In the genomic region with DNA sequence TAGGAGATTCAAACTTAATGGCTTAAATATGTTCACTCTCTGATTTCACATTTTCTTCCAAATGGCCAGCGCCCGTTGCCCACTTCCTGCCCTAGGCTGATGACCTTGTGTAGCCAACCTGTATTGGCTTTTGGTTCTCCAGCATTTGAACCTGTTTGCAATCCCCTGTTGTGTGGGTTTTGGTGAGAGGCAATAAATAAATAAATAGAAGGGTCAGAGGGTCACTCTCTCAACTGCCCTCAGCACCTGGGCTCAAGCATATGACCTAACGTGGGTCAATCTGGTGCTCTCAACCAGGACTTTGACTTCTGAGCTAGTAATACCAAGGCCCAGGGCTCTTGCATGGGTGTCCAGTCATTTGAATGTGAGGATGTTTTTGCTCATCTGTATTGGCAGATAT, we compare ENCODE assay signal across 16 cellular contexts. TPM values are rescaled to one million over a fixed set of nuclear protein-coding genes. Genes with fewer than 3 reads are reported as not detected.
DNase-seq lines count a peak whose midpoint lies in the region; ATAC-seq and TF ChIP-seq lines count a peak whose summit lies in the region.
"Had no signal": no experiment of that assay in that cellular context is flagged by ENCODE, and none has a peak within 500 bp of the region (broad histone marks: within the 10 kb centered on the region; RNA-seq: fewer than 3 reads in every experiment).

No MANE protein-coding gene starts in this region.

- no peak overlapping the region for H3K27ac ChIP-seq in CD4-positive, alpha-beta T cell (ENCODE audit: low read depth, low read length)
- H3K27ac ChIP-seq: neural progenitor cell had no signal

- no peaks in the 10 kb centered on the region for H3K27me3 ChIP-seq in CD4-positive, alpha-beta T cell (ENCODE audit: control insufficient read depth, insufficient read depth, low read length)
- H3K27me3 ChIP-seq: left lung, neural progenitor cell had no signal

- POLR2A ChIA-PET in CD4-positive, alpha-beta T cell (lab: Charles Lee): interaction anchor here (1.5 to 3.0 kb wide), 3 partner anchors 7 to 66 kb away, joined by 4 to 19 read pairs (median 15); no protein-coding TSS in a partner anchor
- POLR2A ChIA-PET in activated naive CD8-positive, alpha-beta T cell treated with anti-CD3 and anti-CD28 coated beads, Interleukin-2, amount 10 ng/mL, durations not matched to agents 7 days and 5 days (lab: Charles Lee): interaction anchor here (1.6 to 2.2 kb wide), 4 partner anchors 7 to 233 kb away, joined by 4 to 12 read pairs (median 6); no protein-coding TSS in a partner anchor

- DNase-seq in CD4-positive, alpha-beta T cell: no peak
- no peak for DNase-seq in activated naive CD8-positive, alpha-beta T cell treated with anti-CD3 and anti-CD28 coated beads, Interleukin-2, amount 10 ng/mL, durations not matched to agents 7 days and 5 days
- DNase-seq in natural killer cell treated with Interleukin-12 subunit alpha and Interleukin-12 subunit beta and Interleukin-15 and Interleukin-18, amount 100 ng/mL, for 72 hours (ENCODE audit: low spot score): no peak
- DNase-seq in EL (no peak), COR-L47 (lab: John Stamatoyannopoulos, UW) (no peak)
- DNase-seq: activated CD4-positive, CD25-positive, alpha-beta regulatory T cell treated with anti-CD3 and anti-CD28 coated beads, Interleukin-2, amount 50 U/mL, for 72 hours; GF-D8; hypothalamus; left lung; NCI-H1092; NCI-H2227 treated with DMSO at 0.1 percent for 48 hours; SK-N-SH; stimulated activated CD4-positive, alpha-beta T cell treated with anti-CD3 and anti-CD28 coated beads, Interleukin-4, amount 100 ng/mL, for 24 hours had no signal

- intact Hi-C loops in CD4-positive, alpha-beta T cell (cut with DNase I, micrococcal nuclease): loop anchor here (2.0 to 10.0 kb wide), 2 partner anchors 122 to 256 kb away; a partner anchor contains a TSS

- CTCF ChIA-PET in CD4-positive, alpha-beta T cell (lab: Charles Lee): interaction anchor here (0.8 to 2.5 kb wide), 3 partner anchors 64 to 234 kb away, joined by 3 to 9 read pairs (median 4); no protein-coding TSS in a partner anchor

- H3K9me3 Mint-ChIP-seq in CD4-positive, alpha-beta T cell: no peaks in the 10 kb centered on the region
- H3K9me3 Mint-ChIP-seq in IgD-negative memory B cell: no peaks in the 10 kb centered on the region
- no peaks in the 10 kb centered on the region for H3K9me3 Mint-ChIP-seq in activated naive CD8-positive, alpha-beta T cell treated with anti-CD3 and anti-CD28 coated beads, Interleukin-2, amount 10 ng/mL, durations not matched to agents 7 days and 5 days
- H3K9me3 Mint-ChIP-seq in natural killer cell treated with Interleukin-12 subunit alpha and Interleukin-12 subunit beta and Interleukin-15 and Interleukin-18, amount 100 ng/mL, for 72 hours: no peaks in the 10 kb centered on the region
- H3K9me3 Mint-ChIP-seq: neural progenitor cell had no signal

- H3K36me3 Mint-ChIP-seq in CD4-positive, alpha-beta T cell (ENCODE audit: low read depth): peaks cover 38% of the 10 kb centered on the region
- peaks cover 2% of the 10 kb centered on the region for H3K36me3 Mint-ChIP-seq in IgD-negative memory B cell
- peaks cover 10% of the 10 kb centered on the region for H3K36me3 Mint-ChIP-seq in activated naive CD8-positive, alpha-beta T cell treated with anti-CD3 and anti-CD28 coated beads, Interleukin-2, amount 10 ng/mL, durations not matched to agents 7 days and 5 days
- H3K36me3 Mint-ChIP-seq in natural killer cell treated with Interleukin-12 subunit alpha and Interleukin-12 subunit beta and Interleukin-15 and Interleukin-18, amount 100 ng/mL, for 72 hours: peaks cover 23% of the 10 kb centered on the region

- peak overlapping the region; percentile 83 for H3K4me3 Mint-ChIP-seq in CD4-positive, alpha-beta T cell
- peak overlapping the region in 3 of 4 donors; percentile 9 to 64 (median 43) for H3K4me3 Mint-ChIP-seq in IgD-negative memory B cell
- H3K4me3 Mint-ChIP-seq in activated naive CD8-positive, alpha-beta T cell treated with anti-CD3 and anti-CD28 coated beads, Interleukin-2, amount 10 ng/mL, durations not matched to agents 7 days and 5 days: peak overlapping the region; percentile 76
- peak overlapping the region; percentile 81 for H3K4me3 Mint-ChIP-seq in natural killer cell treated with Interleukin-12 subunit alpha and Interleukin-12 subunit beta and Interleukin-15 and Interleukin-18, amount 100 ng/mL, for 72 hours

- TF ChIP-seq CTCF in CD4-positive, alpha-beta T cell (IDR thresholded peaks at IDR 0.05): no peak

- H3K27ac Mint-ChIP-seq in CD4-positive, alpha-beta T cell: peak overlapping the region; percentile 80
- H3K27ac Mint-ChIP-seq in IgD-negative memory B cell: peak overlapping the region in 2 of 3 donors; percentile 12 to 51
- no peak overlapping the region for H3K27ac Mint-ChIP-seq in activated naive CD8-positive, alpha-beta T cell treated with anti-CD3 and anti-CD28 coated beads, Interleukin-2, amount 10 ng/mL, durations not matched to agents 7 days and 5 days
- peak overlapping the region; percentile 94 to 96 for H3K27ac Mint-ChIP-seq in natural killer cell treated with Interleukin-12 subunit alpha and Interleukin-12 subunit beta and Interleukin-15 and Interleukin-18, amount 100 ng/mL, for 72 hours
- H3K27ac Mint-ChIP-seq: neural progenitor cell had no signal

- ATAC-seq in CD4-positive, alpha-beta T cell (ENCODE audit: poor library complexity): no peak
- no peak for ATAC-seq in activated naive CD8-positive, alpha-beta T cell treated with anti-CD3 and anti-CD28 coated beads, Interleukin-2, amount 10 ng/mL, durations not matched to agents 7 days and 5 days (ENCODE audit: low read depth)
- ATAC-seq in natural killer cell treated with Interleukin-12 subunit alpha and Interleukin-12 subunit beta and Interleukin-15 and Interleukin-18, amount 100 ng/mL, for 72 hours: no peak
- no peak for ATAC-seq in GM19351 (IDR thresholded peaks at IDR 0.05; ENCODE audit: unreplicated experiment)
- ATAC-seq: left lung had no signal

- H3K4me1 Mint-ChIP-seq in CD4-positive, alpha-beta T cell (ENCODE audit: low read depth): peaks cover 61% of the 10 kb centered on the region
- peaks cover 26 to 35% (median 34%) of the 10 kb centered on the region in 3 donors for H3K4me1 Mint-ChIP-seq in IgD-negative memory B cell
- H3K4me1 Mint-ChIP-seq in activated naive CD8-positive, alpha-beta T cell treated with anti-CD3 and anti-CD28 coated beads, Interleukin-2, amount 10 ng/mL, durations not matched to agents 7 days and 5 days: peaks cover 45% of the 10 kb centered on the region
- peaks cover 48 to 52% of the 10 kb centered on the region in 2 donors for H3K4me1 Mint-ChIP-seq in natural killer cell treated with Interleukin-12 subunit alpha and Interleukin-12 subunit beta and Interleukin-15 and Interleukin-18, amount 100 ng/mL, for 72 hours (ENCODE audit: low read depth in 2 of 2)

- no peaks in the 10 kb centered on the region for H3K27me3 Mint-ChIP-seq in CD4-positive, alpha-beta T cell
- no peaks in the 10 kb centered on the region for H3K27me3 Mint-ChIP-seq in IgD-negative memory B cell
- no peaks in the 10 kb centered on the region for H3K27me3 Mint-ChIP-seq in activated naive CD8-positive, alpha-beta T cell treated with anti-CD3 and anti-CD28 coated beads, Interleukin-2, amount 10 ng/mL, durations not matched to agents 7 days and 5 days
- H3K27me3 Mint-ChIP-seq in natural killer cell treated with Interleukin-12 subunit alpha and Interleukin-12 subunit beta and Interleukin-15 and Interleukin-18, amount 100 ng/mL, for 72 hours: no peaks in the 10 kb centered on the region

- H3K9me3 ChIP-seq in CD4-positive, alpha-beta T cell (ENCODE audit: control insufficient read depth, low read length): no peaks in the 10 kb centered on the region
- H3K9me3 ChIP-seq: left lung, SK-N-SH had no signal

RNA-seq across cellular contexts. Expression of a gene that starts 1.8 kb away (rescaled TPM):
- total RNA-seq in CD4-positive, alpha-beta T cell: 100 to 1,000 TPM; 120 to 126 TPM
- 753 TPM for polyA plus RNA-seq in IgD-negative memory B cell
- 100 to 1,000 TPM; 155 to 170 TPM for total RNA-seq in activated naive CD8-positive, alpha-beta T cell treated with anti-CD3 and anti-CD28 coated beads, Interleukin-2, amount 10 ng/mL, durations not matched to agents 7 days and 5 days
- total RNA-seq in natural killer cell treated with Interleukin-12 subunit alpha and Interleukin-12 subunit beta and Interleukin-15 and Interleukin-18, amount 100 ng/mL, for 72 hours: 100 to 1,000 TPM in 1 of 2 donors, 10 to 100 TPM in 1; 92.6 to 137 TPM
